Comparison of ENCODE assay signal across 8 cellular contexts in the genomic region with DNA sequence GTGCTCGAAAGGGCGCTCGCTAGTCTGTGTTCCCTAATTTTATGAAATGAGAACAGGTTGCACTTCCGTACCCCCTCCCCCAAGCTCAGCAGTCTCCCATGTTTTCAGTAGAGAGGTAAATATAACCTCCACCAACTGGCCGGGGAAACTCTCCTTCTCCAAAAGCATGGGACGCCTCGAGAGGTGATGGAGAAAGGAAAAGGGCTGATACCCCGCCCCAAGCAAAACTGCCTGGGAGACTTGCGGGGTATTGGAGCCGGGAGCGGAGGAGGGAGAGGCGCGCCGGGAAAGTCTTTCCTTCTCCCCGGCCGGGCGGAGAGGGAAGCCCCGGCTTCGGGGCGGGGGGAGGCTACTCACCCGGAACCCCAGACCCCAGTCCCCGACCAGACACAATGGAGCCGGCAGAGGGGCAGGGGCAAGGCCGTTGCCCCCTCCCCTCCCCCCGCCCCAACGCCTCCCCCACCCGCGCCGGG. TPM values are rescaled to one million over a fixed set of nuclear protein-coding genes. Genes with fewer than 3 reads are reported as not detected.
DNase-seq lines count a peak whose midpoint lies in the region; ATAC-seq, FAIRE-seq and TF ChIP-seq lines count a peak whose summit lies in the region.

No MANE protein-coding gene starts in this region.

- ATAC-seq in GM18502 (IDR thresholded peaks at IDR 0.05; ENCODE audit: poor library complexity, unreplicated experiment) (peak; percentile 19), HG03108 (IDR thresholded peaks at IDR 0.05; ENCODE audit: unreplicated experiment) (peak; percentile 1), GM12878 (peak; percentile 31)

- SMC1A ChIA-PET in GM12878 (lab: Charles Lee; ENCODE audit: uncharacterized antibody, unreplicated experiment), result interaction anchor here (1.7 to 2.6 kb wide), 3 partner anchors 10 to 63 kb away, joined by 4 to 23 read pairs (median 8); no protein-coding TSS in a partner anchor

- no peak for TF ChIP-seq RAD21 in GM12878 (IDR thresholded peaks at IDR 0.05; ENCODE audit: insufficient read depth, low read depth, low read length)

- TF ChIP-seq CTCF in OCI-LY7 (conservative IDR thresholded peaks at IDR 0.05; ENCODE audit: low read length) (no peak), GM12878 (IDR thresholded peaks at IDR 0.05 in 2 of 3, conservative IDR thresholded peaks at IDR 0.05 in 1 of 3; ENCODE audit: control insufficient read depth in 2 of 3, extremely low read depth in 1 of 3, insufficient read depth in 1 of 3, low read depth in 3 of 3, low read length in 3 of 3) (no peak), GM10248 (IDR thresholded peaks at IDR 0.05; ENCODE audit: control extremely low read depth, extremely low read depth, low read depth, missing control alignments) (no peak)

- no peaks in the 10 kb centered on the region for H3K9me2 ChIP-seq in OCI-LY7 (ENCODE audit: insufficient read depth, low read length)

- no peak for TF ChIP-seq EP300 in GM12878 (IDR thresholded peaks at IDR 0.05; ENCODE audit: borderline replicate concordance in 1 of 2, control insufficient read depth in 1 of 2, low read depth in 2 of 2, low read length in 2 of 2)

- POLR2A ChIA-PET in OCI-LY7 (lab: Charles Lee), result interaction anchor here (0.7 kb wide), 1 partner anchor 73 kb away, joined by 3 read pairs; no protein-coding TSS in a partner anchor
- POLR2A ChIA-PET in GM12878 (lab: Charles Lee), result interaction anchor here (1.0 to 1.3 kb wide), 3 partner anchors 10 to 59 kb away, joined by 3 to 5 read pairs (median 4); no protein-coding TSS in a partner anchor
- POLR2A ChIA-PET in GM10248 (lab: Yijun Ruan, JAX), result interaction anchor here (0.6 kb wide), 1 partner anchor 70 kb away, joined by 3 read pairs; no protein-coding TSS in a partner anchor

- BruUV-seq in OCI-LY7 (replicated peaks; lab: Mats Ljungman, UMichigan) (no TSS peak), GM12878 (replicated peaks; lab: Mats Ljungman, UMichigan) (no TSS peak)

- CTCF ChIA-PET in OCI-LY7 (lab: Charles Lee; ENCODE audit: unreplicated experiment), result interaction anchor here (0.6 kb wide), 1 partner anchor 9 kb away, joined by 3 read pairs; no protein-coding TSS in a partner anchor
- CTCF ChIA-PET in GM12878 (lab: Yijun Ruan, JAX), result interaction anchor here (0.6 to 2.5 kb wide), 4 partner anchors 10 to 69 kb away, joined by 3 to 12 read pairs (median 6); no protein-coding TSS in a partner anchor
- CTCF ChIA-PET in GM10248 (lab: Yijun Ruan, JAX), result interaction anchor here (2.0 kb wide), 1 partner anchor 10 kb away, joined by 10 read pairs; no protein-coding TSS in a partner anchor

- DNase-seq in AG08395 (ENCODE audit: low spot score) (peak; percentile 7), OCI-LY7 (ENCODE audit: low spot score) (peak; percentile 52), GM12878 (ENCODE audit: low read depth, low spot score) (no peak), skeletal muscle cell (ENCODE audit: low read depth) (no peak), GM10248 (ENCODE audit: extremely low spot score) (no peak)

- in situ Hi-C loops in GM12878 (cut with MboI), result no loop called here

- peak overlapping the region; percentile 95 for H3K4me2 ChIP-seq in OCI-LY7 (ENCODE audit: low read length)
- peak overlapping the region; percentile 82 for H3K4me2 ChIP-seq in GM12878 (ENCODE audit: control insufficient read depth, insufficient read depth)

- H3K4me3 ChIP-seq in OCI-LY7 (ENCODE audit: low read depth, low read length, poor library complexity, severe bottlenecking), result peak overlapping the region; percentile 91
- H3K4me3 ChIP-seq in GM12878, result peak overlapping the region; percentile 85
- H3K4me3 ChIP-seq in iPS-20b (ENCODE audit: low read length), result peak overlapping the region; percentile 88
- peak overlapping the region; percentile 88 for H3K4me3 ChIP-seq in skeletal muscle cell (ENCODE audit: low read depth, low read length)

- peak overlapping the region; percentile 50 for H3K27ac ChIP-seq in OCI-LY7 (ENCODE audit: low read depth, low read length, poor library complexity, severe bottlenecking)
- H3K27ac ChIP-seq in GM12878 (ENCODE audit: control insufficient read depth, insufficient read depth), result peak overlapping the region; percentile 53
- peak overlapping the region; percentile 75 for H3K27ac ChIP-seq in iPS-20b (ENCODE audit: low read length)

- no peaks in the 10 kb centered on the region for H3K36me3 ChIP-seq in OCI-LY7 (ENCODE audit: insufficient read depth, low read length)
- no peaks in the 10 kb centered on the region for H3K36me3 ChIP-seq in GM12878 (ENCODE audit: control insufficient read depth in 2 of 2, insufficient read depth in 2 of 2, low read length in 1 of 2)
- no peaks in the 10 kb centered on the region for H3K36me3 ChIP-seq in iPS-20b (ENCODE audit: insufficient read depth, low read depth, low read length)

- H2AFZ ChIP-seq in OCI-LY7 (ENCODE audit: low read length) (no peak overlapping the region; the same call in 1 of the 2 replicates), GM12878 (ENCODE audit: control insufficient read depth, low read depth, low read length) (peak overlapping the region; percentile 3)

- H3K9ac ChIP-seq in GM12878 (ENCODE audit: control insufficient read depth, insufficient read depth, low read length), result peak overlapping the region; percentile 78
- H3K9ac ChIP-seq in iPS-20b (ENCODE audit: low read depth, low read length), result peak overlapping the region; percentile 93

- 3% methylated on average over 10 of the region's 29 CpGs for WGBS in GM12878 (ENCODE audit: insufficient coverage, insufficient replicate concordance, low lambda C conversion rate, missing lambda C conversion rate)

- TF ChIP-seq POLR2A in GM12878 (IDR thresholded peaks at IDR 0.05; ENCODE audit: low read depth, low read length), result no peak

- H3K4me1 ChIP-seq in OCI-LY7 (ENCODE audit: insufficient read depth, low read length, poor library complexity, severe bottlenecking) (peaks cover 37% of the 10 kb centered on the region), GM12878 (ENCODE audit: control insufficient read depth, insufficient read depth, low read length) (peaks cover 9% of the 10 kb centered on the region), iPS-20b (ENCODE audit: insufficient read depth, low read length) (peaks cover 11% of the 10 kb centered on the region; the same call in 1 of the 2 replicates)

- H4K20me1 ChIP-seq in OCI-LY7 (ENCODE audit: insufficient read depth, low read length), result peaks cover 22% of the 10 kb centered on the region; the same call in 1 of the 2 replicates
- 0 out of 2 replicates have a peak, but pooled peaks cover 4% of the 10 kb centered on the region for H4K20me1 ChIP-seq in GM12878 (ENCODE audit: control insufficient read depth, insufficient read depth)

- H3K79me2 ChIP-seq in OCI-LY7 (ENCODE audit: insufficient read depth, low read depth, low read length), result peaks cover 49% of the 10 kb centered on the region
- H3K79me2 ChIP-seq in GM12878 (ENCODE audit: control insufficient read depth, insufficient read depth, low read length), result peaks cover 41% of the 10 kb centered on the region

- H3K27me3 ChIP-seq in GM12878 (replicated peaks in 1 of 2; ENCODE audit: control insufficient read depth in 2 of 2, insufficient read depth in 2 of 2, low read length in 1 of 2) (no peaks in the 10 kb centered on the region), iPS-20b (ENCODE audit: insufficient read depth, low read length) (no peaks in the 10 kb centered on the region)

- FAIRE-seq in GM12878 (lab: Jason Lieb, UNC), result no peak

- H3K9me3 ChIP-seq in OCI-LY7 (ENCODE audit: low read length) (no peaks in the 10 kb centered on the region), GM12878 (replicated peaks; ENCODE audit: control insufficient read depth, insufficient read depth, low read length) (no peaks in the 10 kb centered on the region), iPS-20b (ENCODE audit: insufficient read depth, low read depth, low read length) (no peaks in the 10 kb centered on the region)

- RAD21 ChIA-PET in GM12878 (lab: Charles Lee; ENCODE audit: unreplicated experiment), result interaction anchor here (0.6 to 1.5 kb wide), 3 partner anchors 18 to 72 kb away, joined by 3 read pairs; no protein-coding TSS in a partner anchor

- intact Hi-C loops in OCI-LY7 (cut with micrococcal nuclease; ENCODE audit: unreplicated experiment) (loop anchor here (2.0 to 10.0 kb wide), 4 partner anchors 63 to 265 kb away; partner anchors contain the start of gene MCCC1), GM12878 (cut with micrococcal nuclease; ENCODE audit: unreplicated experiment) (loop anchor here (5.0 to 10.0 kb wide), 2 partner anchors 118 to 575 kb away; partner anchors contain the start of genes KLHL6 and MCCC1)

TF ChIP-seq in GM12878, 131 proteins besides CTCF, POLR2A, EP300 and RAD21 (continues in another document):
- TF ChIP-seq LARP7 (IDR thresholded peaks at IDR 0.05) (no peak), SUPT20H (IDR thresholded peaks at IDR 0.05; ENCODE audit: borderline replicate concordance, control insufficient read depth, low read depth, low read length) (no peak), MEF2B (IDR thresholded peaks at IDR 0.05; ENCODE audit: partially characterized antibody, poor library complexity, severe bottlenecking) (no peak), HDGF (IDR thresholded peaks at IDR 0.05) (no peak)

RNA-seq across cellular contexts. Expression of gene DCUN1D1, which starts 0.6 kb away (rescaled TPM):
- total RNA-seq in OCI-LY7 (2014; rRNA removed; shearing (Covaris generic)), result 12.7 and 19.4 TPM in 2 replicates
- 43.9 and 44.0 TPM in 2 replicates for total RNA-seq in OCI-LY7 (2022)
- 23.2 and 23.6 TPM in 2 replicates for total RNA-seq in GM12878 (2013; cell fraction: nucleolus; rRNA removed)
- total RNA-seq in GM12878 (2014; rRNA removed), result 20.9 and 24.2 TPM in 2 replicates
- 30.8 and 31.4 TPM in 2 replicates for total RNA-seq in GM12878 (2014; rRNA removed; fragmentation: Illumina TruSeq; extraction: Trizol)
- total RNA-seq in GM12878 (2021), result 45.9 and 48.2 TPM in 2 replicates
- 11.8 TPM for polyA plus RNA-seq in GM12878 (2011; ENCODE audit: low read depth)
- polyA plus RNA-seq in GM12878 (2011; rRNA removed), result 28.9 and 48.9 TPM in 2 replicates
- polyA plus RNA-seq in GM12878 (2011; cell fraction: cytosol; rRNA removed), result 4.7 and 5.7 TPM in 2 replicates
- 7.0 and 9.6 TPM in 2 replicates for polyA plus RNA-seq in GM12878 (2011; cell fraction: nucleus; rRNA removed)
- polyA plus RNA-seq in GM12878 (2012), result 12.0 and 13.1 TPM in 2 replicates
- 30.8 and 36.2 TPM in 2 replicates for polyA plus RNA-seq in GM12878 (2014; fragmentation: Illumina TruSeq; extraction: Trizol)
- 10 to 100 TPM; 19.8 to 47.4 TPM for polyA plus RNA-seq in GM12878 (2014; fragmentation: Nextera tagmentation; extraction: Ambion mirVana)
- polyA plus RNA-seq in GM12878 (2014; rRNA removed), result 19.5 and 21.3 TPM in 2 replicates
- 10 to 100 TPM; 36.4 to 43.0 TPM for polyA plus RNA-seq in GM12878 (2016; fragmentation: Nextera tagmentation; extraction: Ambion mirVana)
- 15.0 and 46.0 TPM in 2 replicates for polyA minus RNA-seq in GM12878 (2011; rRNA and poly(A)+ RNA removed)
- polyA minus RNA-seq in GM12878 (2011; cell fraction: cytosol; rRNA and poly(A)+ RNA removed), result 11.2 and 13.9 TPM in 2 replicates
- polyA minus RNA-seq in GM12878 (2011; cell fraction: nucleus; rRNA and poly(A)+ RNA removed), result 5.6 and 9.3 TPM in 2 replicates

Comparison
In these comparisons a context has a peak if more than half of its experiments do, and no peak if none do; other contexts are left out.
1. DNase-seq: peak in AG08395 (single experiment) and OCI-LY7 (single experiment); none in GM12878 (single experiment), skeletal muscle cell (single experiment) and GM10248 (single experiment).
2. Peak in every context shown above with its lines, with median percentiles within 50 percentile points of each other: ATAC-seq, H3K27ac ChIP-seq and H3K4me3 ChIP-seq.